In genomic region chr4:140068247-140068646, GRCh38 we compare ENCODE assay signal across 16 cellular contexts.
DNase-seq lines count a peak whose midpoint lies in the region; ATAC-seq and TF ChIP-seq lines count a peak whose summit lies in the region.
"Had no signal": no experiment of that assay in that cellular context is flagged by ENCODE, and none has a peak within 500 bp of the region (broad histone marks: within the 10 kb centered on the region; RNA-seq: fewer than 3 reads in every experiment).

No MANE protein-coding gene starts in this region.

- H3K4me3 Mint-ChIP-seq in GM23338: no peak overlapping the region
- no peak overlapping the region for H3K4me3 Mint-ChIP-seq in WTC11
- H3K4me3 Mint-ChIP-seq: CD4-positive, alpha-beta T cell had no signal

- no peaks in the 10 kb centered on the region for H3K36me3 ChIP-seq in GM23338 (ENCODE audit: insufficient read depth)
- no peaks in the 10 kb centered on the region for H3K36me3 ChIP-seq in lung (ENCODE audit: control insufficient read depth in 2 of 2, insufficient read depth in 2 of 2, low read length in 2 of 2)
- no peaks in the 10 kb centered on the region for H3K36me3 ChIP-seq in GM23248 (ENCODE audit: low read depth)

- H3K4me1 ChIP-seq in GM23338 (ENCODE audit: insufficient read depth) (peaks cover 12% of the 10 kb centered on the region), lung (ENCODE audit: control insufficient read depth in 2 of 2, insufficient read depth in 2 of 2, low read length in 2 of 2) (peaks cover 0 to 10% of the 10 kb centered on the region in 2 donors), GM23248 (ENCODE audit: insufficient read depth) (peaks cover 63% of the 10 kb centered on the region)

- H3F3A ChIP-seq in GM23338 (replicated peaks; ENCODE audit: low read depth) (no peaks in the 10 kb centered on the region), GM23248 (ENCODE audit: insufficient read depth) (peaks cover 15% of the 10 kb centered on the region)

- H2AFZ ChIP-seq in GM23338 (no peak overlapping the region), GM23248 (no peak overlapping the region)

- peak; percentile 56 for ATAC-seq in GM23338
- ATAC-seq in WTC11: 0 out of 2 replicates have a peak, but pooled peaks have one; percentile 38
- ATAC-seq in lung (ENCODE audit: insufficient read depth, low FRiP score): peak; percentile 60
- no peak for ATAC-seq in HG03280 (IDR thresholded peaks at IDR 0.05; ENCODE audit: unreplicated experiment)
- ATAC-seq: K562 had no signal

- H3K79me2 ChIP-seq in GM23338 (replicated peaks; ENCODE audit: insufficient read depth) (no peaks in the 10 kb centered on the region), GM23248 (ENCODE audit: insufficient read depth) (no peaks in the 10 kb centered on the region)

- DNase-seq in GM23338 (ENCODE audit: low spot score) (no peak), WTC11 (ENCODE audit: low spot score) (no peak), lung (ENCODE audit: low spot score) (no peak), NCI-H69 (lab: John Stamatoyannopoulos, UW) (no peak), GM23248 (no peak), NCI-H2029 treated with DMSO at 0.1 percent for 48 hours (lab: John Stamatoyannopoulos, UW) (no peak)
- DNase-seq: AML-193; CD4-positive, alpha-beta T cell; DMS153; DMS79; GF-D8; HCEC 1CT had no signal

- WGBS in lung, 2 donors: 70 to 79% methylated on average over 2 of the region's 2 CpGs
- 82 to 90% methylated on average over 2 of the region's 2 CpGs for WGBS in GM23248 (ENCODE audit: low coverage in 1 of 2, low lambda C conversion rate in 2 of 2, missing lambda C conversion rate in 2 of 2), 2 experiments

- CTCF ChIA-PET in WTC11 (lab: Charles Lee): interaction anchor here (1.1 kb wide), 1 partner anchor 16 kb away, joined by 5 read pairs; no protein-coding TSS in a partner anchor

- H3K9me2 ChIP-seq in GM23338 (ENCODE audit: insufficient read depth) (no peaks in the 10 kb centered on the region), GM23248 (ENCODE audit: insufficient read depth) (no peaks in the 10 kb centered on the region)

- POLR2A ChIA-PET in WTC11 (lab: Charles Lee): interaction anchor here (0.6 kb wide), 1 partner anchor 171 kb away, joined by 4 read pairs; no protein-coding TSS in a partner anchor

- H4K20me1 ChIP-seq in GM23338 (replicated peaks; ENCODE audit: insufficient read depth) (no peaks in the 10 kb centered on the region; the same call in 1 of the 2 replicates), GM23248 (ENCODE audit: insufficient read depth) (no peaks in the 10 kb centered on the region)

- no peaks in the 10 kb centered on the region for H3K9me3 Mint-ChIP-seq in GM23338
- H3K9me3 Mint-ChIP-seq in WTC11: peaks cover under 1% of the 10 kb centered on the region; the same call in 1 of the 2 replicates
- H3K9me3 Mint-ChIP-seq: CD4-positive, alpha-beta T cell had no signal

- no peaks in the 10 kb centered on the region for H3K27me3 Mint-ChIP-seq in GM23338 (ENCODE audit: insufficient read depth, low read depth, poor library complexity)
- no peaks in the 10 kb centered on the region for H3K27me3 Mint-ChIP-seq in WTC11 (ENCODE audit: low read depth)
- H3K27me3 Mint-ChIP-seq: CD4-positive, alpha-beta T cell had no signal

- no peak overlapping the region for H3K9ac ChIP-seq in GM23248

- no peak for TF ChIP-seq CTCF in GM23338 (conservative IDR thresholded peaks at IDR 0.05; ENCODE audit: low read depth in 2 of 2)
- no peak for TF ChIP-seq CTCF in WTC11 (IDR thresholded peaks at IDR 0.05)
- no peak for TF ChIP-seq CTCF in lung (IDR thresholded peaks at IDR 0.05; ENCODE audit: control extremely low read depth, extremely low read depth)

- no peak overlapping the region for H3K27ac ChIP-seq in GM23338 (ENCODE audit: low read depth)
- no peak overlapping the region for H3K27ac ChIP-seq in lung (ENCODE audit: low read depth in 1 of 2, low read length in 1 of 2)
- no peak overlapping the region for H3K27ac ChIP-seq in GM23248
- H3K27ac ChIP-seq: C4-2B, HL-60 had no signal

- H3K27ac Mint-ChIP-seq in GM23338 (no peak overlapping the region), WTC11 (peak overlapping the region; percentile 75; the same call in 1 of the 2 replicates)

- H3K4me2 ChIP-seq in GM23338 (0 out of 2 replicates have a peak overlapping the region, but pooled peaks have one; percentile 9), GM23248 (ENCODE audit: unreplicated experiment) (no peak overlapping the region)

- no peaks in the 10 kb centered on the region for H3K36me3 Mint-ChIP-seq in GM23338 (ENCODE audit: low read depth)
- H3K36me3 Mint-ChIP-seq in WTC11: no peaks in the 10 kb centered on the region

- in situ Hi-C loops in GM23248 (cut with MboI): no loop called here

- H3K9me3 ChIP-seq in lung (ENCODE audit: control insufficient read depth in 2 of 2, insufficient read depth in 1 of 2, low read length in 1 of 2) (no peaks in the 10 kb centered on the region), GM23248 (ENCODE audit: low read depth) (no peaks in the 10 kb centered on the region)

- peaks cover 16% of the 10 kb centered on the region for H3K4me1 Mint-ChIP-seq in GM23338
- peaks cover 20% of the 10 kb centered on the region for H3K4me1 Mint-ChIP-seq in WTC11

- H3K4me3 ChIP-seq in GM23338 (no peak overlapping the region), lung (no peak overlapping the region), GM23248 (no peak overlapping the region)
- H3K4me3 ChIP-seq: K562 had no signal

- H3K27me3 ChIP-seq in GM23338 (ENCODE audit: insufficient read depth) (no peaks in the 10 kb centered on the region), lung (ENCODE audit: control insufficient read depth, insufficient read depth) (no peaks in the 10 kb centered on the region), GM23248 (replicated peaks; ENCODE audit: insufficient read depth) (no peaks in the 10 kb centered on the region)

TF ChIP-seq in GM23338, 12 proteins besides CTCF, POLR2A, EP300 and RAD21 (continues in another document):
- TF ChIP-seq, protein P1, sequence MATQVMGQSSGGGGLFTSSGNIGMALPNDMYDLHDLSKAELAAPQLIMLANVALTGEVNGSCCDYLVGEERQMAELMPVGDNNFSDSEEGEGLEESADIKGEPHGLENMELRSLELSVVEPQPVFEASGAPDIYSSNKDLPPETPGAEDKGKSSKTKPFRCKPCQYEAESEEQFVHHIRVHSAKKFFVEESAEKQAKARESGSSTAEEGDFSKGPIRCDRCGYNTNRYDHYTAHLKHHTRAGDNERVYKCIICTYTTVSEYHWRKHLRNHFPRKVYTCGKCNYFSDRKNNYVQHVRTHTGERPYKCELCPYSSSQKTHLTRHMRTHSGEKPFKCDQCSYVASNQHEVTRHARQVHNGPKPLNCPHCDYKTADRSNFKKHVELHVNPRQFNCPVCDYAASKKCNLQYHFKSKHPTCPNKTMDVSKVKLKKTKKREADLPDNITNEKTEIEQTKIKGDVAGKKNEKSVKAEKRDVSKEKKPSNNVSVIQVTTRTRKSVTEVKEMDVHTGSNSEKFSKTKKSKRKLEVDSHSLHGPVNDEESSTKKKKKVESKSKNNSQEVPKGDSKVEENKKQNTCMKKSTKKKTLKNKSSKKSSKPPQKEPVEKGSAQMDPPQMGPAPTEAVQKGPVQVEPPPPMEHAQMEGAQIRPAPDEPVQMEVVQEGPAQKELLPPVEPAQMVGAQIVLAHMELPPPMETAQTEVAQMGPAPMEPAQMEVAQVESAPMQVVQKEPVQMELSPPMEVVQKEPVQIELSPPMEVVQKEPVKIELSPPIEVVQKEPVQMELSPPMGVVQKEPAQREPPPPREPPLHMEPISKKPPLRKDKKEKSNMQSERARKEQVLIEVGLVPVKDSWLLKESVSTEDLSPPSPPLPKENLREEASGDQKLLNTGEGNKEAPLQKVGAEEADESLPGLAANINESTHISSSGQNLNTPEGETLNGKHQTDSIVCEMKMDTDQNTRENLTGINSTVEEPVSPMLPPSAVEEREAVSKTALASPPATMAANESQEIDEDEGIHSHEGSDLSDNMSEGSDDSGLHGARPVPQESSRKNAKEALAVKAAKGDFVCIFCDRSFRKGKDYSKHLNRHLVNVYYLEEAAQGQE (IDR thresholded peaks at IDR 0.05; ENCODE audit: unreplicated experiment): no peak
- TF ChIP-seq NANOG (IDR thresholded peaks at IDR 0.05; ENCODE audit: borderline replicate concordance) (no peak), EZH2phosphoT487 (IDR thresholded peaks at IDR 0.05; ENCODE audit: unreplicated experiment) (no peak)

TF ChIP-seq in WTC11, 78 proteins besides CTCF, POLR2A, EP300 and RAD21:
- no peak for TF ChIP-seq STAT6 (CRISPR knock-in tag; conservative IDR thresholded peaks at IDR 0.05; ENCODE audit: low read depth)
